ENCODE assay signal across 9 cellular contexts in the genomic region with DNA sequence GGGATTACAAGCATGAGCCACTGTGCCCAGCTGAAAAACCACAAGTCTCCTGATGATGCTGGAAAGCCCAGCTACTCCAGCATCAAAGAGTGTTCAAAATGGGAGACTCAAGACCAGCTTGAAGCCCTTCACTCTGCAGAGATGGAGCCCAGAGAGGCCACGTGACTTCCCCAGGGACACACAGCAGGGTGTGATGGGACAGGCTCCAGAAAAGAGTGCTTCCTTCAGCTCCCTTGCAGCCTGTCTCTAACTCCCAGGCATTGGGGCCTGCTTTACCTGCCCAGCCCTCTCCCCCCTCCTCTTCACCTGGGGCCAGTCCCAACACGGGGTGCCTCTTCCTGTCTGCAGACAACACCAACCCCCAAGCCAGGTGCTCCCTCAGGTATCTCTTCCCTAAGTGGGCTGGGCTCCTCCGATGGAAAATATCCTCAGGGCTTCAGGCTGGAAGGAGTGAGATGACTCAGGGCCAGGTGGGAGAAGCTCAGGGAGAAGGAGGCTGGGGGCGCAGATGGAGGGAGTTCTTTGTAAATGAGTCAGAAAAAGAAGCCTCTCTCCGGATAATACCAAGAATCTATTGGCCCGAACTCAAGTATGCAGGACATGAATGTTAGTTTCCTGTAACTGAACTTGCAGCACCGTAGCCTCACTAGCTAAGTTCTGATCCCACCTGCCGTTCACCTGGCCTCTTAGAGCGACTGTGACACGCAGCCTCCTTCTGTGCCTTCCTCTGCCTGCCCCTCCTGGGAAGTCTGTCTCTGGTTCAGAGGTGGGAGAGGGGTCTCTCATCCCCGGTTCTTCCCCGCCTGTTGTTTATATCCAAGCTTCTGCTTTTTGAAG.
DNase-seq lines count a peak whose midpoint lies in the region; ATAC-seq and TF ChIP-seq lines count a peak whose summit lies in the region.
"Had no signal": no experiment of that assay in that cellular context is flagged by ENCODE, and none has a peak within 500 bp of the region (broad histone marks: within the 10 kb centered on the region; RNA-seq: fewer than 3 reads in every experiment).

No MANE protein-coding gene starts in this region.

- no peaks in the 10 kb centered on the region for H3K27me3 ChIP-seq in SJSA1 (replicated peaks)

- H3K27me3 Mint-ChIP-seq in progenitor cell of endocrine pancreas, result peaks cover 14% of the 10 kb centered on the region

- no peaks in the 10 kb centered on the region for H3K36me3 ChIP-seq in SJSA1

- H3K4me3 Mint-ChIP-seq in progenitor cell of endocrine pancreas (ENCODE audit: low read depth), result no peak overlapping the region

- peaks cover 40% of the 10 kb centered on the region for H3K4me1 ChIP-seq in SJSA1 (replicated peaks)

- peaks cover 15% of the 10 kb centered on the region for H3K4me1 Mint-ChIP-seq in progenitor cell of endocrine pancreas (ENCODE audit: low read depth)

- H3K9me3 ChIP-seq in SJSA1 (replicated peaks), result no peaks in the 10 kb centered on the region

- TF ChIP-seq CTCF in foreskin fibroblast (IDR thresholded peaks at IDR 0.05; ENCODE audit: low read depth, low read length) (no peak), progenitor cell of endocrine pancreas (IDR thresholded peaks at IDR 0.05; ENCODE audit: unreplicated experiment) (no peak)

- H3K36me3 Mint-ChIP-seq in progenitor cell of endocrine pancreas (ENCODE audit: insufficient read depth), result no peaks in the 10 kb centered on the region

- DNase-seq in HCEC 1CT (peak; percentile 83), SJSA1 (ENCODE audit: low read depth in 1 of 2, low spot score in 2 of 2) (peak; percentile 87 to 90), foreskin fibroblast (peak; percentile 74 to 82), UCSD-AML1 (lab: John Stamatoyannopoulos, UW; ENCODE audit: unreplicated experiment) (no peak), progenitor cell of endocrine pancreas (ENCODE audit: low spot score, unreplicated experiment) (no peak), retina (no peak)
- DNase-seq: activated effector memory CD4-positive, alpha-beta T cell treated with Interleukin-2 at 50 U/mL for 16 hours had no signal

- H3K4me3 ChIP-seq in SJSA1, result no peak overlapping the region
- no peak overlapping the region for H3K4me3 ChIP-seq in foreskin fibroblast (ENCODE audit: low read depth in 1 of 2, low read length in 2 of 2)
- no peak overlapping the region for H3K4me3 ChIP-seq in skin epidermis

- no peaks in the 10 kb centered on the region for H3K9me3 Mint-ChIP-seq in progenitor cell of endocrine pancreas (ENCODE audit: low read depth)

- no peak overlapping the region for H3K27ac Mint-ChIP-seq in progenitor cell of endocrine pancreas

- peak overlapping the region; percentile 63 for H3K27ac ChIP-seq in SJSA1
- H3K27ac ChIP-seq in skin epidermis, result peak overlapping the region in 16 of 21 experiments; percentile 9 to 79 (median 48)

- ATAC-seq in HG02973 (IDR thresholded peaks at IDR 0.05; ENCODE audit: unreplicated experiment), result no peak

Comparison
In these comparisons a context has a peak if more than half of its experiments do, and no peak if none do; other contexts are left out.
1. DNase-seq: peak in HCEC 1CT (single experiment), SJSA1 (2 of 2) and foreskin fibroblast (2 of 2); none in UCSD-AML1 (single experiment), progenitor cell of endocrine pancreas (single experiment) and retina (single experiment).